Comparison of ENCODE assay signal across 33 cellular contexts in genomic region chr10:47077941-47078340, GRCh38.
"Had no signal": no experiment of that assay in that cellular context is flagged by ENCODE, and none has a peak within 500 bp of the region (broad histone marks: within the 10 kb centered on the region; RNA-seq: fewer than 3 reads in every experiment).

No MANE protein-coding gene starts in this region.

- DNase-seq: activated B cell treated with CpG ODN at 0.5 μM for 24 hours; activated CD4-positive, alpha-beta T cell treated with anti-CD3 and anti-CD28 coated beads for 48 hours; activated CD4-positive, alpha-beta T cell treated with anti-CD3 and anti-CD28 coated beads, Interleukin-2, amount 50 U/mL, for 1 hour; activated CD4-positive, alpha-beta T cell treated with anti-CD3 and anti-CD28 coated beads, Interleukin-2, amount 50 U/mL, for 48 hours; activated CD8-positive, alpha-beta memory T cell treated with anti-CD3 and anti-CD28 coated beads for 24 hours; activated CD8-positive, alpha-beta T cell treated with anti-CD3 and anti-CD28 coated beads for 36 hours; activated effector memory CD4-positive, alpha-beta T cell treated with Interleukin-2 at 50 U/mL for 16 hours; activated gamma-delta T cell treated with Interleukin-2 at 50 U/mL for 16 hours; activated naive CD4-positive, alpha-beta T cell treated with anti-CD3 and anti-CD28 coated beads, Interleukin-2, amount 50 U/mL, for 16 hours; activated naive CD4-positive, alpha-beta T cell treated with Interleukin-2 at 50 U/mL for 16 hours; activated T-cell treated with anti-CD3 and anti-CD28 coated beads, Interleukin-2, amount 50 U/mL, for 4 hours; central memory CD4-positive, alpha-beta T cell; cerebellar nuclear complex; colonic mucosa; dorsolateral prefrontal cortex; effector memory CD4-positive, alpha-beta T cell; erythroblast; foreskin fibroblast; head of caudate nucleus; T-helper 1 cell; T-helper 17 cell; T1000; WERI-Rb-1 had no signal

- H3K36me3 ChIP-seq: ascending aorta, breast epithelium, cardiac muscle cell, colonic mucosa, esophagus muscularis mucosa, WERI-Rb-1 had no signal

- H3K27me3 Mint-ChIP-seq: activated CD8-positive, alpha-beta T cell treated with anti-CD3 and anti-CD28 coated beads for 36 hours; activated naive CD8-positive, alpha-beta T cell had no signal

- H3K27ac ChIP-seq: ascending aorta, breast epithelium, colonic mucosa, dorsolateral prefrontal cortex, esophagus muscularis mucosa had no signal

- H3K27ac Mint-ChIP-seq: activated B cell treated with CpG ODN at 0.5 μM for 24 hours; activated naive CD8-positive, alpha-beta T cell; brain; dendritic cell treated with granulocyte-macrophage colony-stimulating factor and Interleukin-4, amounts not matched to agents 40 ng/mL and 50 ng/mL, for 4 days; T-helper 17 cell; T-helper 2 cell treated with Interferon-gamma antibody and Interleukin-4, amounts not matched to agents 5 μg/mL and 100 μg/mL, for 36 hours had no signal

- H3K9me3 Mint-ChIP-seq: activated B cell treated with CpG ODN at 0.5 μM for 24 hours; activated CD8-positive, alpha-beta T cell treated with anti-CD3 and anti-CD28 coated beads for 36 hours; activated T-cell treated with anti-CD3 and anti-CD28 coated beads, Interleukin-2, amount 50 U/mL, for 4 hours; activated T-helper 17 cell treated with anti-CD3 and anti-CD28 coated beads, Interleukin-2, amount 50 U/mL, for 72 hours; brain; dendritic cell treated with granulocyte-macrophage colony-stimulating factor and Interleukin-4, amounts not matched to agents 40 ng/mL and 50 ng/mL, for 4 days; T-helper 2 cell treated with Interferon-gamma antibody and Interleukin-4, amounts not matched to agents 5 μg/mL and 100 μg/mL, for 36 hours had no signal

- ATAC-seq: activated CD4-positive, CD25-positive, alpha-beta regulatory T cell treated with anti-CD3 and anti-CD28 coated beads, Interleukin-2, amount 50 U/mL, for 24 hours; activated CD8-positive, alpha-beta T cell treated with anti-CD3 and anti-CD28 coated beads for 36 hours; activated T-cell treated with anti-CD3 and anti-CD28 coated beads, Interleukin-2, amount 50 U/mL, for 4 hours; activated T-helper 17 cell treated with anti-CD3 and anti-CD28 coated beads, Interleukin-2, amount 50 U/mL, for 72 hours; T-helper 17 cell had no signal

- H3K36me3 Mint-ChIP-seq: activated naive CD8-positive, alpha-beta T cell; brain had no signal

- H3K27me3 ChIP-seq: ascending aorta, breast epithelium, cardiac muscle cell, colonic mucosa had no signal

- H3K4me3 ChIP-seq: ascending aorta, breast epithelium, cardiac muscle cell, colonic mucosa, dorsolateral prefrontal cortex, esophagus muscularis mucosa had no signal

- H3K4me1 Mint-ChIP-seq: activated B cell treated with CpG ODN at 0.5 μM for 24 hours had no signal

- H3K4me1 ChIP-seq: ascending aorta, breast epithelium, colonic mucosa, esophagus muscularis mucosa had no signal

- H3K9me3 ChIP-seq: ascending aorta, breast epithelium, colonic mucosa, esophagus muscularis mucosa had no signal

- H3K4me3 Mint-ChIP-seq: activated B cell treated with CpG ODN at 0.5 μM for 24 hours; activated CD8-positive, alpha-beta T cell treated with anti-CD3 and anti-CD28 coated beads for 36 hours; activated naive CD8-positive, alpha-beta T cell; activated T-cell treated with anti-CD3 and anti-CD28 coated beads, Interleukin-2, amount 50 U/mL, for 4 hours; brain; dendritic cell treated with granulocyte-macrophage colony-stimulating factor and Interleukin-4, amounts not matched to agents 40 ng/mL and 50 ng/mL, for 4 days; T-helper 2 cell treated with Interferon-gamma antibody and Interleukin-4, amounts not matched to agents 5 μg/mL and 100 μg/mL, for 36 hours had no signal
